8 cellular contexts compared by ENCODE assay signal in genomic region chr19:30637926-30638325, GRCh38.
"Had no signal": no experiment of that assay in that cellular context is flagged by ENCODE, and none has a peak within 500 bp of the region (broad histone marks: within the 10 kb centered on the region; RNA-seq: fewer than 3 reads in every experiment).

No MANE protein-coding gene starts in this region.

- H3K27ac Mint-ChIP-seq: IgD-negative memory B cell had no signal

- H3K4me1 Mint-ChIP-seq: IgD-negative memory B cell had no signal

- FAIRE-seq: HepG2, HTR-8/SVneo, K562 had no signal

- H3K27ac ChIP-seq: HL-60 had no signal

- H3K4me3 Mint-ChIP-seq: IgD-negative memory B cell had no signal

- H3K27me3 Mint-ChIP-seq: IgD-negative memory B cell had no signal

- ATAC-seq: HepG2, K562 had no signal

- H3K4me3 ChIP-seq: K562 had no signal

- DNase-seq: IMR-90, KBM-7, KG1 had no signal
